In the genomic region with DNA sequence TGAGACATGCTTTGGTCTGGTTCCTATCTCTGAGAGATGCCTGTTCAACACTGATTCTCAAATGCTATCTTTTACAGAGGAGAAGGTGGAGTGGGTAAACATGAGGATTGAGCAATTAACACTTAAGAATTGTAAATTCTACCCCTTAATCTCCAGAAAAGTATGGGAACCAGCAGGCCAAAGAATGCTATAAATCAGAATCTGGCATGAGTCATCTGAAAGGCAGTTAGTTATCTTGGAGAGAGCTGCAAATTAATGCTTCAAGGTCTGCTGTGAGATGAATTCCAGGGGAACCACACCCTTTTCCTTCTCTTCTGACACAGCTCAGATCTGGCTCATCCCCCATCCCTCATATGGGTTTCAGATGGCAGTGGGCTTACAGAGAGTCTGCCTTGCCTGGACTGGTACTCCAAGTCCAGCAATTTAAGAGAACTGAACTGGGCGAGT, we compare ENCODE assay signal across 9 cellular contexts. TPM values are rescaled to one million over a fixed set of nuclear protein-coding genes. Genes with fewer than 3 reads are reported as not detected.
A peak's percentile ranks its signal among the peaks of the same experiment; 100 is the strongest.
DNase-seq lines count a peak whose midpoint lies in the region; ATAC-seq and TF ChIP-seq lines count a peak whose summit lies in the region.
"Had no signal": no experiment of that assay in that cellular context is flagged by ENCODE, and none has a peak within 500 bp of the region (broad histone marks: within the 10 kb centered on the region; RNA-seq: fewer than 3 reads in every experiment).

No MANE protein-coding gene starts in this region.

- H3K9me3 ChIP-seq in effector memory CD4-positive, alpha-beta T cell (ENCODE audit: control insufficient read depth, low read length): no peaks in the 10 kb centered on the region
- no peaks in the 10 kb centered on the region for H3K9me3 ChIP-seq in osteoblast (ENCODE audit: low read depth, low read length)

- DNase-seq in Calu3: peak; percentile 74
- DNase-seq in NCI-H460 (ENCODE audit: extremely low read depth, low read depth): peak; percentile 84
- DNase-seq in effector memory CD4-positive, alpha-beta T cell: no peak
- peak; percentile 83 for DNase-seq in osteoblast (ENCODE audit: insufficient read length, low spot score, missing footprints)
- DNase-seq in activated CD8-positive, alpha-beta memory T cell treated with anti-CD3 and anti-CD28 coated beads for 24 hours: no peak
- no peak for DNase-seq in DMS53 (lab: John Stamatoyannopoulos, UW)
- DNase-seq in NCI-H524 (lab: John Stamatoyannopoulos, UW): no peak
- DNase-seq: NCI-H510A treated with DMSO at 0.1 percent for 48 hours had no signal

- no peaks in the 10 kb centered on the region for H3K27me3 ChIP-seq in effector memory CD4-positive, alpha-beta T cell (replicated peaks; ENCODE audit: control insufficient read depth, insufficient read depth, low read length, poor library complexity, severe bottlenecking)
- H3K27me3 ChIP-seq in osteoblast (ENCODE audit: insufficient read depth, low read length): no peaks in the 10 kb centered on the region

- H3K27ac Mint-ChIP-seq in Calu3 (ENCODE audit: unreplicated experiment): peak overlapping the region; percentile 88

- H3K36me3 Mint-ChIP-seq in Calu3 (ENCODE audit: insufficient read depth, unreplicated experiment): peaks cover 95% of the 10 kb centered on the region

- H2AFZ ChIP-seq in osteoblast (ENCODE audit: low read length): no peak overlapping the region

- ATAC-seq in HG03025 (IDR thresholded peaks at IDR 0.05; ENCODE audit: low FRiP score, unreplicated experiment): no peak

- TF ChIP-seq CTCF in Calu3 (IDR thresholded peaks at IDR 0.05; ENCODE audit: unreplicated experiment) (no peak), osteoblast (IDR thresholded peaks at IDR 0.05; ENCODE audit: extremely low read depth, low read depth, low read length) (no peak)

- intact Hi-C loops in Calu3 (cut with micrococcal nuclease; ENCODE audit: unreplicated experiment): loop anchor here (2.0 kb wide), 1 partner anchor 16 kb away; no protein-coding TSS in a partner anchor

- H3K4me3 ChIP-seq in effector memory CD4-positive, alpha-beta T cell (ENCODE audit: insufficient read depth, low read depth, low read length, poor library complexity, severe bottlenecking): no peak overlapping the region
- peak overlapping the region; percentile 28 for H3K4me3 ChIP-seq in osteoblast (ENCODE audit: insufficient read depth, low read length)

- peak overlapping the region; percentile 90 for H3K4me3 Mint-ChIP-seq in Calu3 (ENCODE audit: low read depth, unreplicated experiment)

- no peaks in the 10 kb centered on the region for H3K9me3 Mint-ChIP-seq in Calu3 (ENCODE audit: low read depth, unreplicated experiment)

- peaks cover 30% of the 10 kb centered on the region for H3K36me3 ChIP-seq in effector memory CD4-positive, alpha-beta T cell (ENCODE audit: control insufficient read depth, insufficient read depth, low read length)
- peaks cover 25% of the 10 kb centered on the region for H3K36me3 ChIP-seq in osteoblast (ENCODE audit: insufficient read depth, low read length)

- peak overlapping the region; percentile 11 for H3K27ac ChIP-seq in effector memory CD4-positive, alpha-beta T cell (ENCODE audit: insufficient read depth, low read length, poor library complexity, severe bottlenecking)
- peak overlapping the region; percentile 84 for H3K27ac ChIP-seq in osteoblast (ENCODE audit: low read depth, low read length)

- H3K4me1 ChIP-seq in effector memory CD4-positive, alpha-beta T cell (ENCODE audit: control insufficient read depth, insufficient read depth, low read length, poor library complexity, severe bottlenecking): peaks cover 49% of the 10 kb centered on the region
- H3K4me1 ChIP-seq in osteoblast (ENCODE audit: insufficient read depth, low read length): peaks cover 58% of the 10 kb centered on the region

- no TSS peak for BruUV-seq in Calu3 (replicated peaks; lab: Mats Ljungman, UMichigan)

- peak overlapping the region; percentile 90 for H3K4me2 ChIP-seq in osteoblast (ENCODE audit: insufficient read depth, low read length)

- peaks cover 10% of the 10 kb centered on the region for H4K20me1 ChIP-seq in osteoblast (ENCODE audit: insufficient read depth, low read length)

- H3K27me3 Mint-ChIP-seq in Calu3 (ENCODE audit: unreplicated experiment): no peaks in the 10 kb centered on the region

- CTCF ChIA-PET in Calu3 (lab: Charles Lee): interaction anchor here (0.7 to 5.9 kb wide), 7 partner anchors 10 to 79 kb away, joined by 3 to 46 read pairs (median 16); a partner anchor contains a TSS

- H3K79me2 ChIP-seq in osteoblast (ENCODE audit: insufficient read depth, low read length): peaks cover 51% of the 10 kb centered on the region

- H3K4me1 Mint-ChIP-seq in Calu3 (ENCODE audit: low read depth, unreplicated experiment): peaks cover 51% of the 10 kb centered on the region

RNA-seq across cellular contexts. Expression of a gene that starts 5.2 kb away (rescaled TPM):
- total RNA-seq in Calu3 (2022) (882 and 921 TPM in 2 replicates), osteoblast (103 and 116 TPM in 2 replicates)
- 373 and 385 TPM in 2 replicates for total RNA-seq in NCI-H460 (2014; rRNA removed; shearing (Covaris generic))
- polyA plus RNA-seq in NCI-H460 (2014; cell fraction: nucleus; rRNA removed): 57.9 and 63.6 TPM in 2 replicates

RNA-seq across cellular contexts. Expression of a gene that starts 48.4 kb away (rescaled TPM):
- total RNA-seq in Calu3 (2022) (1,217 and 1,326 TPM in 2 replicates), osteoblast (142 and 167 TPM in 2 replicates)
- total RNA-seq in NCI-H460 (2014; rRNA removed; shearing (Covaris generic)): 879 and 977 TPM in 2 replicates
- polyA plus RNA-seq in NCI-H460 (2014; cell fraction: nucleus; rRNA removed): 216 and 287 TPM in 2 replicates

Comparison
In these comparisons a context has a peak if more than half of its experiments do, and no peak if none do; other contexts are left out.
1. DNase-seq: peak in Calu3 (single experiment), NCI-H460 (single experiment) and osteoblast (single experiment); none in effector memory CD4-positive, alpha-beta T cell (0 of 3), activated CD8-positive, alpha-beta memory T cell treated with anti-CD3 and anti-CD28 coated beads for 24 hours (single experiment), DMS53 (single experiment) and NCI-H524 (0 of 2).